Comparison of ENCODE assay signal across 9 cellular contexts in the genomic region with DNA sequence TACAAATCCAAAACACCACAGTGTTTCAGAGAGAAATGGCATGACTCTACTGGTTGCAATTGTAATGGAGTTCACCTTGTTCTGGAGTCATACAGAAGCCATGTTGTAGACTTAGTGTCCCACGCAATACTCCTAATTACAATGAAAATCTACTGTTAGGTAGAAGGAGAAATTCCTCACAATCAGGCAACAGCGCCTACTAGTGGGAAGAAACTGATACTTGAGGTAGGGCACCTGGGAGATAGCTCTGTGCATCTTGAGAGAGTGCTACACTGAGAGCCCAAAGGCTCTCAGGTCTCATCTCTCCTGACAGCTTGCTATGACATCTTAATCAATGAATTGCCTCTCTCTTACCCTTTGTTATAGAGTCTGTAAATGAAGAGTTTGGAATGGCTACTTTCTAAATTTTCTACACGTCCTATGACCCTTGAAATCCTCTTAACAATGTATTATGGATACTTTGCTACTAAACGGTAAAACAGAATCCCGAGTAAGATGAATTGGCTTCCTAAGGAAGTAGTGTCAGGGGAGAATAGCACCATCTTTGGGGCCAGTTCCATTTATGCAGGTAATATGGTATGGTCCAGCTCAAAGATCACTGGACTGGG.
DNase-seq lines count a peak whose midpoint lies in the region; ATAC-seq and TF ChIP-seq lines count a peak whose summit lies in the region.
"Had no signal": no experiment of that assay in that cellular context is flagged by ENCODE, and none has a peak within 500 bp of the region (broad histone marks: within the 10 kb centered on the region; RNA-seq: fewer than 3 reads in every experiment).

No MANE protein-coding gene starts in this region.

- no peak overlapping the region for H3K4me2 ChIP-seq in Loucy (ENCODE audit: low read depth, low read length, poor library complexity, severe bottlenecking)

- no peaks in the 10 kb centered on the region for H3K79me2 ChIP-seq in Loucy (ENCODE audit: insufficient read depth, low read length)

- H3K9ac ChIP-seq in Loucy (ENCODE audit: low read depth, low read length, poor library complexity, severe bottlenecking), result no peak overlapping the region

- H3K4me1 ChIP-seq in Loucy (ENCODE audit: insufficient read depth, low read length, poor library complexity, severe bottlenecking), result no peaks in the 10 kb centered on the region

- no peaks in the 10 kb centered on the region for H3K27me3 ChIP-seq in Loucy (ENCODE audit: insufficient read depth, low read length, poor library complexity, severe bottlenecking)

- TF ChIP-seq CTCF in GM12873 (IDR thresholded peaks at IDR 0.05; ENCODE audit: insufficient read depth, low read depth, low read length, missing control alignments) (peak; percentile 92), Loucy (conservative IDR thresholded peaks at IDR 0.05; ENCODE audit: low read length) (peak; percentile 97)

- DNase-seq in activated CD8-positive, alpha-beta memory T cell treated with anti-CD3 and anti-CD28 coated beads, Interleukin-2, amount 50 U/mL, for 1 hour (ENCODE audit: extremely low read depth), result peak; percentile 31
- peak; percentile 5 for DNase-seq in glomerular endothelial cell (ENCODE audit: extremely low read depth, low read depth, low spot score)
- peak in 2 of 3 experiments; percentile 27 to 48 for DNase-seq in stimulated activated CD4-positive, alpha-beta T cell treated with anti-CD3 and anti-CD28 coated beads, TNF-alpha, amount 100 ng/mL, for 4 hours (ENCODE audit: low read depth in 3 of 3)
- DNase-seq in NCI-H128 (lab: John Stamatoyannopoulos, UW; ENCODE audit: unreplicated experiment), result no peak
- DNase-seq in NCI-H2227 (lab: John Stamatoyannopoulos, UW; ENCODE audit: unreplicated experiment), result no peak

- no peak overlapping the region for H2AFZ ChIP-seq in Loucy (ENCODE audit: low read length)

- no peaks in the 10 kb centered on the region for H4K20me1 ChIP-seq in Loucy (ENCODE audit: insufficient read depth, low read length, poor library complexity, severe bottlenecking)

- H3K9me2 ChIP-seq in Loucy (replicated peaks; ENCODE audit: low read depth, low read length), result no peaks in the 10 kb centered on the region

- H3K4me3 ChIP-seq in Loucy (ENCODE audit: low read length, poor library complexity, severe bottlenecking), result no peak overlapping the region
- H3K4me3 ChIP-seq: SK-N-MC had no signal

- H3K9me3 ChIP-seq in Loucy (ENCODE audit: insufficient read depth, low read depth, low read length), result no peaks in the 10 kb centered on the region

- ATAC-seq in HG02981 (IDR thresholded peaks at IDR 0.05; ENCODE audit: unreplicated experiment), result no peak

- H3F3A ChIP-seq in Loucy (ENCODE audit: low read depth), result no peaks in the 10 kb centered on the region

- H3K36me3 ChIP-seq in Loucy (ENCODE audit: insufficient read depth, low read length), result no peaks in the 10 kb centered on the region

Comparison
In these comparisons a context has a peak if more than half of its experiments do, and no peak if none do; other contexts are left out.
1. DNase-seq: peak in activated CD8-positive, alpha-beta memory T cell treated with anti-CD3 and anti-CD28 coated beads, Interleukin-2, amount 50 U/mL, for 1 hour (single experiment), glomerular endothelial cell (single experiment) and stimulated activated CD4-positive, alpha-beta T cell treated with anti-CD3 and anti-CD28 coated beads, TNF-alpha, amount 100 ng/mL, for 4 hours (2 of 3); none in NCI-H128 (single experiment) and NCI-H2227 (single experiment).